In genomic region chr20:6731951-6732580, GRCh38 we compare ENCODE assay signal across 19 cellular contexts. TPM values are rescaled to one million over a fixed set of nuclear protein-coding genes. Genes with fewer than 3 reads are reported as not detected.
DNase-seq lines count a peak whose midpoint lies in the region; ATAC-seq and TF ChIP-seq lines count a peak whose summit lies in the region.
"Had no signal": no experiment of that assay in that cellular context is flagged by ENCODE, and none has a peak within 500 bp of the region (broad histone marks: within the 10 kb centered on the region; RNA-seq: fewer than 3 reads in every experiment).

No MANE protein-coding gene starts in this region.

- H3K4me1 ChIP-seq in body of pancreas = peaks cover 16% of the 10 kb centered on the region

- DNase-seq in body of pancreas (peak; percentile 26 to 48 (median 36)), left ventricle myocardium superior (peak; percentile 84), occipital lobe (lab: John Stamatoyannopoulos, UW) (peak; percentile 74), superior temporal gyrus (ENCODE audit: extremely low spot score) (peak; percentile 71), T-helper 1 cell (no peak), iPS-NIHi11 (ENCODE audit: low spot score) (no peak)
- DNase-seq: activated T-cell treated with anti-CD3 and anti-CD28 coated beads, Interleukin-2, amount 50 U/mL, for 1 hour; Caco-2; foreskin fibroblast; islet precursor cell; MM.1S; naive thymus-derived CD4-positive, alpha-beta T cell; NCI-H187 treated with DMSO at 0.1 percent for 48 hours; NCI-H524 treated with DMSO at 0.1 percent for 48 hours; stimulated activated CD4-positive, alpha-beta T cell treated with anti-CD3 and anti-CD28 coated beads, Interleukin-4, amount 100 ng/mL, for 24 hours had no signal

- no peaks in the 10 kb centered on the region for H3K9me3 ChIP-seq in body of pancreas
- H3K9me3 ChIP-seq: Caco-2 had no signal

- intact Hi-C loops in body of pancreas (cut with DNase I) (no loop called here), left ventricle myocardium superior (cut with micrococcal nuclease) (no loop called here)

- H3K27me3 ChIP-seq in body of pancreas = no peaks in the 10 kb centered on the region
- H3K27me3 ChIP-seq: cardiac muscle cell had no signal

- H3K36me3 ChIP-seq in body of pancreas (replicated peaks in 1 of 2; ENCODE audit: insufficient read depth in 1 of 2, low read depth in 2 of 2) = no peaks in the 10 kb centered on the region
- H3K36me3 ChIP-seq: cardiac muscle cell had no signal

- peak overlapping the region in 1 of 4 donors; percentile 6 for H3K27ac ChIP-seq in body of pancreas
- H3K27ac ChIP-seq: cardiac muscle cell, SK-N-MC had no signal

- ATAC-seq in body of pancreas = peak; percentile 55
- ATAC-seq in left ventricle myocardium superior = peak; percentile 92
- ATAC-seq in HG02678 (IDR thresholded peaks at IDR 0.05; ENCODE audit: unreplicated experiment) = no peak
- no peak for ATAC-seq in GM21447 (IDR thresholded peaks at IDR 0.05; ENCODE audit: unreplicated experiment)
- ATAC-seq: naive thymus-derived CD4-positive, alpha-beta T cell had no signal

- WGBS in body of pancreas, 2 donors = 39 to 50% methylated on average over 4 of the region's 4 CpGs

- no peak overlapping the region for H3K4me3 ChIP-seq in body of pancreas
- H3K4me3 ChIP-seq: cardiac muscle cell, SK-N-MC had no signal

- TF ChIP-seq POLR2A in body of pancreas (IDR thresholded peaks at IDR 0.05) = no peak

- TF ChIP-seq CTCF in body of pancreas (IDR thresholded peaks at IDR 0.05) = no peak

RNA-seq across cellular contexts. Expression of gene BMP2, which starts 35.4 kb away (rescaled TPM):
- total RNA-seq in body of pancreas (10 to 100 TPM; 13.5 to 14.8 TPM), left ventricle myocardium superior (3.0 TPM), occipital lobe (5.3 TPM)

Comparison
In these comparisons a context has a peak if more than half of its experiments do, and no peak if none do; other contexts are left out.
1. ATAC-seq: peak in body of pancreas (single experiment) and left ventricle myocardium superior (single experiment); none in HG02678 (single experiment) and GM21447 (single experiment).
2. DNase-seq: peak in body of pancreas (4 of 4), left ventricle myocardium superior (single experiment), occipital lobe (single experiment) and superior temporal gyrus (single experiment); none in T-helper 1 cell (0 of 5) and iPS-NIHi11 (single experiment).